ENCODE assay signal across 1 cellular context in the genomic region with DNA sequence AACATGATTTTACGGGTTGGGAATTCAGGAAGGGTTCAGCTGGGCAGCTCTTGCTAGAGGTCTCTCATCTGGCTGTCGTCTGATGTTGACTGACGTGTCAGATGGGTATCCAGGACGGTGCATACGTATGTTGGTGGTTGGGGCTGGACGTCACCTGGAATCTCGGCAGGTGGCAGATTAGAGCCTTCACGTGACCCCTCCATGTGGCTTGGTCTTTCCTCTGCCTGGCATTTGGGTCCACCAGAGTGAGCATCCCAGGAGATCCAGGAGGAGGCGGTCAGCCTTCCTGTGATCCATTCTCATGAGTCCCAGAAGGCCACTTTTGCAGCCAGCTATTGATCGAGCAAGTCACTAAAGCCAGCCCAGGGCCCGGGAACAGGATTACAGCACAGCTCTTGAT.
TF ChIP-seq lines count a peak whose summit lies in the region.

No MANE protein-coding gene starts in this region.

TF ChIP-seq in HepG2, 621 proteins besides CTCF, POLR2A, EP300 and RAD21:
- TF ChIP-seq ZNF30 (CRISPR knock-in tag; IDR thresholded peaks at IDR 0.05), result no peak
- TF ChIP-seq, protein P1, sequence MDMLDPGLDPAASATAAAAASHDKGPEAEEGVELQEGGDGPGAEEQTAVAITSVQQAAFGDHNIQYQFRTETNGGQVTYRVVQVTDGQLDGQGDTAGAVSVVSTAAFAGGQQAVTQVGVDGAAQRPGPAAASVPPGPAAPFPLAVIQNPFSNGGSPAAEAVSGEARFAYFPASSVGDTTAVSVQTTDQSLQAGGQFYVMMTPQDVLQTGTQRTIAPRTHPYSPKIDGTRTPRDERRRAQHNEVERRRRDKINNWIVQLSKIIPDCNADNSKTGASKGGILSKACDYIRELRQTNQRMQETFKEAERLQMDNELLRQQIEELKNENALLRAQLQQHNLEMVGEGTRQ (IDR thresholded peaks at IDR 0.05; ENCODE audit: low read depth, low read length), result 0 out of 2 replicates have a peak, but pooled peaks have one; percentile 19
- TF ChIP-seq, protein P1 (CRISPR knock-in tag; IDR thresholded peaks at IDR 0.05; ENCODE audit: borderline replicate concordance), result no peak
